In the genomic region with DNA sequence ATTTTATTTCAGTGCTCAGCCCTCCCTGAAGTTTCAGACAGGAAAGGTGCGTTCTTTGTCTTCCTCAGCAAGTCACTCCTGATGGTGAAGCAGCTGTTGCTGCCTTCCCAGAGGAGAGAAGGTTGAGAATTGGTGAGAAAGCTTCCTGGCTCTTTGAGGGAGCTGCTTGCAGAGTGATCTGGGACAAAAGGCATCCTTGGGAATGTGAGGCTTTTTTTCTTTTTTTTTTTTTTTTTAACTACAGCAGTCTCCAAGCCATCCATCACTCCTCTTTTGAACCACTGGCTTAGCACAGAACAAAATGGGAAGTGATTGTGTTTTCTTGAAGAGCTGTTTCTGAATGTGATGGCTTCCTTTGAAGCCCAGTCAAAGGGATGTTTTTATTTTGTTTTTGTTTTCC, we compare ENCODE assay signal across 12 cellular contexts.
A peak's percentile ranks its signal among the peaks of the same experiment; 100 is the strongest.
DNase-seq lines count a peak whose midpoint lies in the region; ATAC-seq, FAIRE-seq and TF ChIP-seq lines count a peak whose summit lies in the region.
"Had no signal": no experiment of that assay in that cellular context is flagged by ENCODE, and none has a peak within 500 bp of the region (broad histone marks: within the 10 kb centered on the region; RNA-seq: fewer than 3 reads in every experiment).

No MANE protein-coding gene starts in this region.

- H3K9me3 ChIP-seq in astrocyte (ENCODE audit: insufficient read depth, low read depth, low read length): no peaks in the 10 kb centered on the region
- no peaks in the 10 kb centered on the region for H3K9me3 ChIP-seq in thoracic aorta

- H3K27me3 Mint-ChIP-seq in HFFc6 (ENCODE audit: insufficient read depth) (no peaks in the 10 kb centered on the region; the same call in 1 of the 2 replicates), astrocyte (ENCODE audit: low read depth, unreplicated experiment) (no peaks in the 10 kb centered on the region), natural killer cell (ENCODE audit: low read depth in 2 of 2) (no peaks in the 10 kb centered on the region)
- H3K27me3 Mint-ChIP-seq: stimulated activated memory B cell treated with anti-CD40 and anti-IgM and Interleukin-4, amounts not matched to agents 10 μg/mL and 1 μg/mL and 100 μg/mL, for 72 hours had no signal

- peak overlapping the region; percentile 25 for H3K4me3 ChIP-seq in astrocyte (ENCODE audit: insufficient read depth, low read depth, low read length)
- peak overlapping the region; percentile 64 for H3K4me3 ChIP-seq in thoracic aorta

- H3K4me3 Mint-ChIP-seq in HFFc6 (peak overlapping the region; percentile 81), astrocyte (ENCODE audit: unreplicated experiment) (peak overlapping the region; percentile 72), natural killer cell (no peak overlapping the region)
- H3K4me3 Mint-ChIP-seq: stimulated activated memory B cell treated with anti-CD40 and anti-IgM and Interleukin-4, amounts not matched to agents 10 μg/mL and 1 μg/mL and 100 μg/mL, for 72 hours had no signal

- H3K36me3 ChIP-seq in astrocyte (ENCODE audit: insufficient read depth, low read length): no peaks in the 10 kb centered on the region
- H3K36me3 ChIP-seq in thoracic aorta: no peaks in the 10 kb centered on the region

- no peaks in the 10 kb centered on the region for H4K20me1 ChIP-seq in astrocyte (ENCODE audit: insufficient read depth, low read length)

- H3K27ac Mint-ChIP-seq in HFFc6: peak overlapping the region; percentile 91
- H3K27ac Mint-ChIP-seq in astrocyte (ENCODE audit: unreplicated experiment): peak overlapping the region; percentile 100
- H3K27ac Mint-ChIP-seq in natural killer cell: no peak overlapping the region
- H3K27ac Mint-ChIP-seq: stimulated activated memory B cell treated with anti-CD40 and anti-IgM and Interleukin-4, amounts not matched to agents 10 μg/mL and 1 μg/mL and 100 μg/mL, for 72 hours had no signal

- peak overlapping the region; percentile 82 for H3K9ac ChIP-seq in astrocyte (ENCODE audit: low read length)

- peak overlapping the region; percentile 9 for H2AFZ ChIP-seq in astrocyte (ENCODE audit: low read depth, low read length)

- H3K4me1 ChIP-seq in astrocyte (ENCODE audit: insufficient read depth, low read length) (peaks cover 38% of the 10 kb centered on the region), thoracic aorta (ENCODE audit: control insufficient read depth in 1 of 2, low read depth in 2 of 2) (peaks cover 15 to 19% of the 10 kb centered on the region in 2 donors)

- no peaks in the 10 kb centered on the region for H3K9me3 Mint-ChIP-seq in HFFc6
- no peaks in the 10 kb centered on the region for H3K9me3 Mint-ChIP-seq in astrocyte (ENCODE audit: unreplicated experiment)
- peaks cover 8 to 13% of the 10 kb centered on the region in 2 donors for H3K9me3 Mint-ChIP-seq in natural killer cell

- intact Hi-C loops in natural killer cell (cut with micrococcal nuclease): no loop called here

- peak overlapping the region; percentile 98 for H3K27ac ChIP-seq in astrocyte (ENCODE audit: low read depth, low read length)
- H3K27ac ChIP-seq in thoracic aorta: peak overlapping the region; percentile 70 to 79
- no peak overlapping the region for H3K27ac ChIP-seq in substantia nigra (ENCODE audit: low read depth, low read length, poor library complexity, severe bottlenecking)

- peak; percentile 68 for ATAC-seq in thoracic aorta (ENCODE audit: insufficient number of reproducible peaks, low FRiP score, low read depth)
- no peak for ATAC-seq in natural killer cell
- ATAC-seq in GM21423 (IDR thresholded peaks at IDR 0.05; ENCODE audit: unreplicated experiment): no peak
- ATAC-seq in HG02885 (IDR thresholded peaks at IDR 0.05; ENCODE audit: poor library complexity, unreplicated experiment): no peak
- ATAC-seq: stimulated activated memory B cell treated with anti-CD40 and anti-IgM and Interleukin-4, amounts not matched to agents 10 μg/mL and 1 μg/mL and 100 μg/mL, for 72 hours had no signal

- no peaks in the 10 kb centered on the region for H3K79me2 ChIP-seq in astrocyte (ENCODE audit: insufficient read depth, low read length)

- no peak for FAIRE-seq in astrocyte (lab: Jason Lieb, UNC)
- FAIRE-seq: frontal cortex had no signal

- H3K4me1 Mint-ChIP-seq in HFFc6 (ENCODE audit: low read depth) (peaks cover 53% of the 10 kb centered on the region), astrocyte (ENCODE audit: low read depth, unreplicated experiment) (peaks cover 73% of the 10 kb centered on the region), natural killer cell (no peaks in the 10 kb centered on the region)
- H3K4me1 Mint-ChIP-seq: stimulated activated memory B cell treated with anti-CD40 and anti-IgM and Interleukin-4, amounts not matched to agents 10 μg/mL and 1 μg/mL and 100 μg/mL, for 72 hours had no signal

- H3K4me2 ChIP-seq in astrocyte (ENCODE audit: low read length): peak overlapping the region; percentile 78

- DNase-seq in HFFc6 (peak; percentile 68), astrocyte (ENCODE audit: low read depth) (peak; percentile 97), iPS-NIHi11 (ENCODE audit: low spot score) (peak; percentile 24), thoracic aorta (ENCODE audit: low spot score) (no peak), natural killer cell (no peak), substantia nigra (lab: John Stamatoyannopoulos, UW) (no peak)
- DNase-seq: activated T-cell treated with anti-CD3 and anti-CD28 coated beads for 4 hours, SHP77 had no signal

- TF ChIP-seq CTCF in HFFc6 (IDR thresholded peaks at IDR 0.05) (no peak), astrocyte (IDR thresholded peaks at IDR 0.05; ENCODE audit: insufficient read depth, low read depth, low read length) (no peak), thoracic aorta (IDR thresholded peaks at IDR 0.05) (no peak), natural killer cell (IDR thresholded peaks at IDR 0.05) (no peak)

- H3K27me3 ChIP-seq in astrocyte (ENCODE audit: insufficient read depth, low read length) (no peaks in the 10 kb centered on the region), thoracic aorta (replicated peaks; ENCODE audit: insufficient read depth) (no peaks in the 10 kb centered on the region)

- no peaks in the 10 kb centered on the region for H3K36me3 Mint-ChIP-seq in HFFc6 (ENCODE audit: low read depth)
- H3K36me3 Mint-ChIP-seq in astrocyte (ENCODE audit: low read depth, unreplicated experiment): no peaks in the 10 kb centered on the region
- no peaks in the 10 kb centered on the region for H3K36me3 Mint-ChIP-seq in natural killer cell
- H3K36me3 Mint-ChIP-seq: stimulated activated memory B cell treated with anti-CD40 and anti-IgM and Interleukin-4, amounts not matched to agents 10 μg/mL and 1 μg/mL and 100 μg/mL, for 72 hours had no signal

Comparison
In these comparisons a context has a peak if more than half of its experiments do, and no peak if none do; other contexts are left out.
1. DNase-seq: peak in HFFc6 (single experiment), astrocyte (single experiment) and iPS-NIHi11 (single experiment); none in thoracic aorta (single experiment), natural killer cell (single experiment) and substantia nigra (0 of 49).
2. H3K27ac Mint-ChIP-seq: peak in HFFc6 (single experiment) and astrocyte (single experiment); none in natural killer cell (0 of 2).